In the genomic region with DNA sequence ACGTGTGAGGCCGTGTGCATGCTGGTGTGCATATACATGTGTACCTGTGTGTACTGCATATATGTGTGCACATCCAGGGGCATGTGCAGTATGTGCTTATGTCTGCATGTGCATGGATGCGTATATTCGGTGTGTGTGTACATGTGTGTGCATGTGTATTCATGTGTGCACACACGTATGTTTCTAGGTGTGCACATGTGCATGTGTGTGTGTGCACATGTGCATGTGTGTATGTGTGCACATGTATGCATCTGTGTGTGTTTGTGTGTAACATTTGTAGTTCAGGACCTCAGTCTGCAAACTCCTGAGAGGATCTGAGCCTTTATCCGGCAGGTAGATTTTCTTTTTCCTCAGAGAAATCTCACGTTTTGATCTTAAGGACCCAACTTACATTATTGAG, we compare ENCODE assay signal across 23 cellular contexts.
"Had no signal": no experiment of that assay in that cellular context is flagged by ENCODE, and none has a peak within 500 bp of the region (broad histone marks: within the 10 kb centered on the region; RNA-seq: fewer than 3 reads in every experiment).

No MANE protein-coding gene starts in this region.

- H3K9me3 ChIP-seq: MG63, SK-N-SH had no signal

- H3K4me3 ChIP-seq: MG63 had no signal

- H3K36me3 ChIP-seq: MG63 had no signal

- H3K4me2 ChIP-seq: SK-N-SH had no signal

- FAIRE-seq: RCC 7860 had no signal

- H3K9ac ChIP-seq: SK-N-SH had no signal

- H3K27ac ChIP-seq: HL-60, RWPE1 had no signal

- DNase-seq: IMR-90, Karpas-422, KG1, MG63, NCI-H1092, NCI-H1105 treated with DMSO at 0.1 percent for 48 hours, NCI-H1417 treated with DMSO at 0.1 percent for 48 hours, NCI-H146, NCI-H1694 treated with DMSO at 0.1 percent for 48 hours, NCI-H1930, NCI-H2081, NCI-H2171, NCI-H226, NCI-H446, NCI-H510A, NCI-H524 treated with DMSO at 0.1 percent for 48 hours, NCI-H69, NCI-H774, SHP77, SK-N-SH had no signal

- H3K27me3 ChIP-seq: MG63 had no signal
